22 cellular contexts compared by ENCODE assay signal in the genomic region with DNA sequence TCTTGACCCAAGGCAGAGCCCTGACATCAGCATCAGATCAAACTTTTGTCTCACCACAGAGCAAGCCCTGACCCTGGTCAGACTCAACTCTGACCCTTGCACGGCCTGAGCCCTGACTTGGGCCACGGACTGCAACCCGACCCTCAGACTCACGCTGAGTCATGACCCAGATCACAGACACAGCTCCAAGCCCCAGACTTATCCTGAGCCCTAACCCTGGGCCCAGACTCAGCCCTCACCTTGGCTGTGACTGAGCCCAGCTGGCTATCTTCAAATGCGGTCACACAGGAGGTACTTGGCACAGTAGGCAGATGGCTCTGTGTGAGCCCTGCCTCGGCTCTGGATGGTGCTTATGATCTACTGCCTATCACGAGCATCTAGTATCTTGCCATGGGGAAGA.
A peak's percentile ranks its signal among the peaks of the same experiment; 100 is the strongest.
DNase-seq lines count a peak whose midpoint lies in the region; ATAC-seq, FAIRE-seq and TF ChIP-seq lines count a peak whose summit lies in the region.
"Had no signal": no experiment of that assay in that cellular context is flagged by ENCODE, and none has a peak within 500 bp of the region (broad histone marks: within the 10 kb centered on the region; RNA-seq: fewer than 3 reads in every experiment).

No MANE protein-coding gene starts in this region.

- peak; percentile 17 for DNase-seq in WTC11 (ENCODE audit: low spot score)
- peak; percentile 76 to 84 (median 82) for DNase-seq in body of pancreas
- no peak for DNase-seq in HepG2 (ENCODE audit: low spot score)
- peak; percentile 66 to 84 (median 80) for DNase-seq in pancreas
- DNase-seq in left colon, result no peak
- DNase-seq in SHP77 (lab: John Stamatoyannopoulos, UW), result no peak
- no peak for DNase-seq in AG08395 (ENCODE audit: low spot score)
- DNase-seq: Caco-2; CD4-positive, CD25-positive, alpha-beta regulatory T cell; CD8-positive, alpha-beta T cell; DMS 273 treated with DMSO at 0.1 percent for 48 hours; DMS79; EL; GDM1; H9 had no signal

- FAIRE-seq in HepG2 (lab: Jason Lieb, UNC) (no peak), pancreas (lab: Jason Lieb, UNC) (no peak)
- FAIRE-seq: GM12878, GM19239 had no signal

- H3K4me1 ChIP-seq in body of pancreas, result peaks cover 41% of the 10 kb centered on the region
- no peaks in the 10 kb centered on the region for H3K4me1 ChIP-seq in HepG2 (ENCODE audit: insufficient read depth, low read length)
- H3K4me1 ChIP-seq in pancreas, result peaks cover 7 to 18% (median 8%) of the 10 kb centered on the region in 3 donors
- H3K4me1 ChIP-seq: BLaER1, Caco-2 had no signal

- H3K4me3 ChIP-seq in body of pancreas, result no peak overlapping the region
- H3K4me3 ChIP-seq in HepG2 (replicated peaks in 1 of 3; ENCODE audit: insufficient read depth in 1 of 3, low read depth in 2 of 3, low read length in 3 of 3), result no peak overlapping the region
- H3K4me3 ChIP-seq in pancreas, result no peak overlapping the region
- H3K4me3 ChIP-seq: BLaER1, GM12878, GM23338 had no signal

- no peaks in the 10 kb centered on the region for H3K36me3 Mint-ChIP-seq in WTC11
- H3K36me3 Mint-ChIP-seq: CD4-positive, CD25-positive, alpha-beta regulatory T cell; CD8-positive, alpha-beta T cell had no signal

- H3K79me2 ChIP-seq in HepG2 (ENCODE audit: insufficient read depth, low read length), result no peaks in the 10 kb centered on the region

- no peaks in the 10 kb centered on the region for H3K9me3 Mint-ChIP-seq in WTC11
- H3K9me3 Mint-ChIP-seq: CD8-positive, alpha-beta T cell; H9 had no signal

- 25 to 41% methylated on average over 4 to 7 of the region's 7 CpGs for WGBS in body of pancreas, 2 donors
- WGBS in HepG2 (ENCODE audit: low lambda C conversion rate), result 6% methylated on average over 7 of the region's 7 CpGs
- WGBS in pancreas, 2 donors, result 19 to 27% methylated on average over 7 of the region's 7 CpGs

- H3K27ac ChIP-seq in body of pancreas, result peak overlapping the region in 3 of 4 donors; percentile 18 to 44 (median 18)
- no peak overlapping the region for H3K27ac ChIP-seq in HepG2 (ENCODE audit: extremely low read length, insufficient read depth, low read length)
- H3K27ac ChIP-seq in pancreas, result peak overlapping the region in 1 of 4 donors; percentile 2
- H3K27ac ChIP-seq: BLaER1, C4-2B had no signal

- H3K36me3 ChIP-seq in body of pancreas (replicated peaks in 1 of 2; ENCODE audit: insufficient read depth in 1 of 2, low read depth in 2 of 2) (no peaks in the 10 kb centered on the region), HepG2 (replicated peaks in 1 of 2; ENCODE audit: control insufficient read depth in 1 of 2, insufficient read depth in 2 of 2, low read length in 2 of 2) (no peaks in the 10 kb centered on the region), pancreas (no peaks in the 10 kb centered on the region)
- H3K36me3 ChIP-seq: BLaER1 had no signal

- POLR2A ChIA-PET in WTC11 (lab: Charles Lee) (no interaction called here), HepG2 (lab: Yijun Ruan, JAX) (no interaction called here)

- CTCF ChIA-PET in WTC11 (lab: Charles Lee), result no interaction called here
- CTCF ChIA-PET in HepG2 (lab: Yijun Ruan, JAX; ENCODE audit: low intra/inter-chr PET ratio, low total read pairs), result no interaction called here

- BruUV-seq in HepG2 (replicated peaks; lab: Mats Ljungman, UMichigan), result no TSS peak

- peak; percentile 51 for ATAC-seq in WTC11
- ATAC-seq in body of pancreas, result peak; percentile 95
- ATAC-seq in HepG2, result peak; percentile 44
- ATAC-seq in pancreas, result peak; percentile 91 to 97 (median 94)
- ATAC-seq in left colon, result no peak
- ATAC-seq: CD8-positive, alpha-beta T cell; GM12878; GM23338; HCT116 had no signal

- no peak for TF ChIP-seq CTCF in WTC11 (IDR thresholded peaks at IDR 0.05)
- TF ChIP-seq CTCF in body of pancreas (IDR thresholded peaks at IDR 0.05), result no peak
- TF ChIP-seq CTCF in HepG2 (CRISPR knock-in tag; IDR thresholded peaks at IDR 0.05), result no peak
- no peak for TF ChIP-seq CTCF in pancreas (IDR thresholded peaks at IDR 0.05)

- no peak overlapping the region for H3K9ac ChIP-seq in HepG2 (ENCODE audit: insufficient read depth, low read depth, low read length)
- H3K9ac ChIP-seq: BLaER1 had no signal

- H3K27ac Mint-ChIP-seq in WTC11, result no peak overlapping the region
- H3K27ac Mint-ChIP-seq: B cell; CD4-positive, CD25-positive, alpha-beta regulatory T cell; CD8-positive, alpha-beta T cell; GM23338 had no signal

- no peaks in the 10 kb centered on the region for H3K27me3 Mint-ChIP-seq in WTC11 (ENCODE audit: low read depth)

- H3K27me3 ChIP-seq in body of pancreas, result no peaks in the 10 kb centered on the region
- no peaks in the 10 kb centered on the region for H3K27me3 ChIP-seq in HepG2 (ENCODE audit: control insufficient read depth in 1 of 2, insufficient read depth in 2 of 2, low read length in 2 of 2)
- no peaks in the 10 kb centered on the region for H3K27me3 ChIP-seq in pancreas
- H3K27me3 ChIP-seq: BLaER1 had no signal

- no peak for TF ChIP-seq RAD21 in HepG2 (CRISPR knock-in tag; IDR thresholded peaks at IDR 0.05)

- H3K4me2 ChIP-seq in HepG2 (ENCODE audit: low read depth, low read length), result no peak overlapping the region
- H3K4me2 ChIP-seq: BLaER1, GM23338 had no signal

- H3K4me3 Mint-ChIP-seq in WTC11, result no peak overlapping the region
- H3K4me3 Mint-ChIP-seq: B cell; CD4-positive, CD25-positive, alpha-beta regulatory T cell; CD8-positive, alpha-beta T cell; GM23338; H9 had no signal

- no peak for TF ChIP-seq POLR2A in body of pancreas (IDR thresholded peaks at IDR 0.05)
- TF ChIP-seq POLR2A in HepG2 (IDR thresholded peaks at IDR 0.05; ENCODE audit: insufficient read depth in 1 of 2, low read depth in 2 of 2, low read length in 2 of 2), result no peak

- H3K4me1 Mint-ChIP-seq in WTC11, result peaks cover 10% of the 10 kb centered on the region
- H3K4me1 Mint-ChIP-seq: B cell; CD4-positive, CD25-positive, alpha-beta regulatory T cell had no signal

- TF ChIP-seq EP300 in HepG2 (IDR thresholded peaks at IDR 0.05; ENCODE audit: low read depth in 2 of 2, low read length in 2 of 2) (no peak), HepG2 (CRISPR knock-in tag; IDR thresholded peaks at IDR 0.05; ENCODE audit: borderline replicate concordance) (no peak)

- in situ Hi-C loops in HepG2 (cut with HindIII; ENCODE audit: extremely low pct_ligation_motif_present, low pct_unique_long_range_greater_than_20kb), result no loop called here

- H2AFZ ChIP-seq in HepG2 (ENCODE audit: low read length), result no peak overlapping the region
- H2AFZ ChIP-seq: GM23338 had no signal

- H3K9me3 ChIP-seq in body of pancreas (no peaks in the 10 kb centered on the region), HepG2 (ENCODE audit: low read length) (peaks cover 22% of the 10 kb centered on the region; the same call in 1 of the 2 replicates), pancreas (no peaks in the 10 kb centered on the region)
- H3K9me3 ChIP-seq: BLaER1, Caco-2 had no signal

- intact Hi-C loops in body of pancreas (cut with DNase I) (no loop called here), HepG2 (cut with micrococcal nuclease; ENCODE audit: unreplicated experiment) (no loop called here), pancreas (cut with DNase I) (no loop called here), left colon (cut with DNase I, micrococcal nuclease) (no loop called here)

- no peaks in the 10 kb centered on the region for H4K20me1 ChIP-seq in HepG2 (ENCODE audit: insufficient read depth, low read length)
- H4K20me1 ChIP-seq: BLaER1 had no signal

TF ChIP-seq in WTC11, 78 proteins besides CTCF, POLR2A, EP300 and RAD21 (continues in another document):
- TF ChIP-seq NR1H2 (CRISPR knock-in tag; IDR thresholded peaks at IDR 0.05) (no peak), TEAD1 (CRISPR knock-in tag; IDR thresholded peaks at IDR 0.05) (no peak), JAZF1 (CRISPR knock-in tag; IDR thresholded peaks at IDR 0.05) (no peak), KAT7 (CRISPR knock-in tag; IDR thresholded peaks at IDR 0.05; ENCODE audit: borderline replicate concordance) (no peak), NFATC4 (CRISPR knock-in tag; IDR thresholded peaks at IDR 0.05) (no peak), ZNF219 (CRISPR knock-in tag; IDR thresholded peaks at IDR 0.05; ENCODE audit: borderline replicate concordance) (no peak), GABPB1 (CRISPR knock-in tag; IDR thresholded peaks at IDR 0.05) (no peak), ELF4 (CRISPR knock-in tag; IDR thresholded peaks at IDR 0.05; ENCODE audit: low read depth) (no peak)

TF ChIP-seq in HepG2, 621 proteins besides CTCF, POLR2A, EP300 and RAD21 (continues in another document):
- TF ChIP-seq, protein P1, sequence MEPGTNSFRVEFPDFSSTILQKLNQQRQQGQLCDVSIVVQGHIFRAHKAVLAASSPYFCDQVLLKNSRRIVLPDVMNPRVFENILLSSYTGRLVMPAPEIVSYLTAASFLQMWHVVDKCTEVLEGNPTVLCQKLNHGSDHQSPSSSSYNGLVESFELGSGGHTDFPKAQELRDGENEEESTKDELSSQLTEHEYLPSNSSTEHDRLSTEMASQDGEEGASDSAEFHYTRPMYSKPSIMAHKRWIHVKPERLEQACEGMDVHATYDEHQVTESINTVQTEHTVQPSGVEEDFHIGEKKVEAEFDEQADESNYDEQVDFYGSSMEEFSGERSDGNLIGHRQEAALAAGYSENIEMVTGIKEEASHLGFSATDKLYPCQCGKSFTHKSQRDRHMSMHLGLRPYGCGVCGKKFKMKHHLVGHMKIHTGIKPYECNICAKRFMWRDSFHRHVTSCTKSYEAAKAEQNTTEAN (CRISPR knock-in tag; conservative IDR thresholded peaks at IDR 0.05), result no peak
- TF ChIP-seq ZNF20 (CRISPR knock-in tag; IDR thresholded peaks at IDR 0.05) (no peak), ZNF446 (CRISPR knock-in tag; IDR thresholded peaks at IDR 0.05) (no peak), RFX5 (IDR thresholded peaks at IDR 0.05; ENCODE audit: low read depth, low read length) (no peak), NFYC (CRISPR knock-in tag; IDR thresholded peaks at IDR 0.05) (no peak), HOXD1 (CRISPR knock-in tag; IDR thresholded peaks at IDR 0.05) (no peak), SATB2 (CRISPR knock-in tag; IDR thresholded peaks at IDR 0.05) (no peak)
- TF ChIP-seq, protein P2, sequence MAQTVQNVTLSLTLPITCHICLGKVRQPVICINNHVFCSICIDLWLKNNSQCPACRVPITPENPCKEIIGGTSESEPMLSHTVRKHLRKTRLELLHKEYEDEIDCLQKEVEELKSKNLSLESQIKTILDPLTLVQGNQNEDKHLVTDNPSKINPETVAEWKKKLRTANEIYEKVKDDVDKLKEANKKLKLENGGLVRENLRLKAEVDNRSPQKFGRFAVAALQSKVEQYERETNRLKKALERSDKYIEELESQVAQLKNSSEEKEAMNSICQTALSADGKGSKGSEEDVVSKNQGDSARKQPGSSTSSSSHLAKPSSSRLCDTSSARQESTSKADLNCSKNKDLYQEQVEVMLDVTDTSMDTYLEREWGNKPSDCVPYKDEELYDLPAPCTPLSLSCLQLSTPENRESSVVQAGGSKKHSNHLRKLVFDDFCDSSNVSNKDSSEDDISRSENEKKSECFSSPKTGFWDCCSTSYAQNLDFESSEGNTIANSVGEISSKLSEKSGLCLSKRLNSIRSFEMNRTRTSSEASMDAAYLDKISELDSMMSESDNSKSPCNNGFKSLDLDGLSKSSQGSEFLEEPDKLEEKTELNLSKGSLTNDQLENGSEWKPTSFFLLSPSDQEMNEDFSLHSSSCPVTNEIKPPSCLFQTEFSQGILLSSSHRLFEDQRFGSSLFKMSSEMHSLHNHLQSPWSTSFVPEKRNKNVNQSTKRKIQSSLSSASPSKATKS (CRISPR knock-in tag; IDR thresholded peaks at IDR 0.05), result no peak

Comparison
In these comparisons a context has a peak if more than half of its experiments do, and no peak if none do; other contexts are left out.
1. DNase-seq: peak in WTC11 (single experiment), body of pancreas (4 of 4) and pancreas (6 of 6); none in HepG2 (single experiment), left colon (0 of 2), SHP77 (0 of 2) and AG08395 (single experiment).